In genomic region chr5:98769006-98769255, GRCh38 we compare ENCODE assay signal across 8 cellular contexts. TPM values are rescaled to one million over a fixed set of nuclear protein-coding genes. Genes with fewer than 3 reads are reported as not detected.
DNase-seq lines count a peak whose midpoint lies in the region; ATAC-seq lines count a peak whose summit lies in the region.

No MANE protein-coding gene starts in this region.

- H3K9ac ChIP-seq in trophoblast cell (ENCODE audit: low read length) = no peak overlapping the region

- H3K27me3 ChIP-seq in trophoblast cell (ENCODE audit: insufficient read depth, low read length) = peaks cover 14% of the 10 kb centered on the region

- peak overlapping the region; percentile 92 for H2AFZ ChIP-seq in trophoblast cell (ENCODE audit: insufficient read depth, low read length, poor library complexity)

- H3K14ac ChIP-seq in trophoblast cell (ENCODE audit: low read length) = peak overlapping the region; percentile 36

- H2BK5ac ChIP-seq in trophoblast cell (ENCODE audit: low read depth, low read length, poor library complexity) = no peak overlapping the region

- no peak overlapping the region for H2AK5ac ChIP-seq in trophoblast cell (ENCODE audit: low read length)

- no CpG with 5 or more reads among the region's 29 CpGs for WGBS in trophoblast cell (ENCODE audit: extremely low coverage, insufficient coverage, insufficient read length)

- no peak overlapping the region for H3K23ac ChIP-seq in trophoblast cell (ENCODE audit: low read length)

- no peak overlapping the region for H2BK12ac ChIP-seq in trophoblast cell (ENCODE audit: low read length)

- no peak overlapping the region for H3K27ac ChIP-seq in trophoblast cell (ENCODE audit: low read depth, low read length)

- no peak overlapping the region for H4K8ac ChIP-seq in trophoblast cell (ENCODE audit: low read depth, low read length)

- peak; percentile 74 for DNase-seq in Right ventricle myocardium inferior (ENCODE audit: missing footprints)
- no peak for DNase-seq in cardiac septum (ENCODE audit: low spot score)
- DNase-seq in activated gamma-delta T cell (lab: John Stamatoyannopoulos, UW) = peak; percentile 20
- DNase-seq in head of caudate nucleus = peak in 39 of 42 donors; percentile 33 to 85 (median 68)
- DNase-seq in trophoblast cell = peak in 1 of 2 donors; percentile 17
- DNase-seq in amniotic stem cell (lab: John Stamatoyannopoulos, UW) = no peak

- peak overlapping the region; percentile 52 for H2BK120ac ChIP-seq in trophoblast cell (ENCODE audit: insufficient read depth, low read length, poor library complexity)

- no peak overlapping the region for H3K18ac ChIP-seq in trophoblast cell (ENCODE audit: low read length)

- H3K4ac ChIP-seq in trophoblast cell (ENCODE audit: low read depth, low read length) = no peak overlapping the region

- H3K4me1 ChIP-seq in trophoblast cell (ENCODE audit: control insufficient read depth in 1 of 2, insufficient read depth in 2 of 2, low read length in 2 of 2) = peaks cover 3 to 8% of the 10 kb centered on the region in 2 experiments

- H4K12ac ChIP-seq in trophoblast cell (ENCODE audit: low read depth, low read length) = peak overlapping the region; percentile 64

- intact Hi-C loops in Right ventricle myocardium inferior (cut with DNase I) (no loop called here), cardiac septum (cut with DNase I) (loop anchor here (2.0 kb wide), 1 partner anchor 314 kb away; no protein-coding TSS in a partner anchor), head of caudate nucleus (cut with DNase I) (loop anchor here (5.0 kb wide), 1 partner anchor 892 kb away; no protein-coding TSS in a partner anchor)

- H3K9me3 ChIP-seq in trophoblast cell (ENCODE audit: insufficient read depth, low read depth, low read length) = no peaks in the 10 kb centered on the region

- H3K79me2 ChIP-seq in trophoblast cell (ENCODE audit: control insufficient read depth, insufficient read depth, low read length, poor library complexity) = peaks cover 1% of the 10 kb centered on the region

- no peak overlapping the region for H4K91ac ChIP-seq in trophoblast cell (ENCODE audit: low read depth, low read length)

- peaks cover 9% of the 10 kb centered on the region for H3K79me1 ChIP-seq in trophoblast cell (ENCODE audit: low read length)

- peak overlapping the region; percentile 74 for H3K4me3 ChIP-seq in trophoblast cell (ENCODE audit: low read depth, low read length)

- peak overlapping the region; percentile 99 for H3K4me2 ChIP-seq in trophoblast cell (ENCODE audit: low read length)

- no peak for ATAC-seq in Right ventricle myocardium inferior
- no peak for ATAC-seq in GM18520 (IDR thresholded peaks at IDR 0.05; ENCODE audit: unreplicated experiment)
- ATAC-seq in GM21528 (IDR thresholded peaks at IDR 0.05; ENCODE audit: low FRiP score, unreplicated experiment) = no peak

- H3K36me3 ChIP-seq in trophoblast cell (ENCODE audit: control insufficient read depth in 1 of 2, insufficient read depth in 2 of 2, low read length in 2 of 2) = no peaks in the 10 kb centered on the region

RNA-seq across cellular contexts. Expression of gene RGMB, which starts 4.5 kb away (rescaled TPM):
- total RNA-seq in Right ventricle myocardium inferior (15.4 TPM), cardiac septum (14.4 TPM)
- 4.3 and 4.7 TPM in 2 replicates for polyA plus RNA-seq in trophoblast cell (2013)

Comparison
In these comparisons a context has a peak if more than half of its experiments do, and no peak if none do; other contexts are left out.
1. DNase-seq: peak in Right ventricle myocardium inferior (single experiment), activated gamma-delta T cell (single experiment) and head of caudate nucleus (39 of 42); none in cardiac septum (single experiment) and amniotic stem cell (single experiment).